26 cellular contexts compared by ENCODE assay signal in genomic region chr21:45638707-45639106, GRCh38. TPM values are rescaled to one million over a fixed set of nuclear protein-coding genes. Genes with fewer than 3 reads are reported as not detected.
DNase-seq lines count a peak whose midpoint lies in the region; ATAC-seq and TF ChIP-seq lines count a peak whose summit lies in the region.
"Had no signal": no experiment of that assay in that cellular context is flagged by ENCODE, and none has a peak within 500 bp of the region (broad histone marks: within the 10 kb centered on the region; RNA-seq: fewer than 3 reads in every experiment).

No MANE protein-coding gene starts in this region.

- H3K36me3 ChIP-seq in osteoblast (ENCODE audit: insufficient read depth, low read length), result no peaks in the 10 kb centered on the region
- H3K36me3 ChIP-seq in body of pancreas (replicated peaks in 1 of 2; ENCODE audit: insufficient read depth in 1 of 2, low read depth in 2 of 2), result no peaks in the 10 kb centered on the region
- no peaks in the 10 kb centered on the region for H3K36me3 ChIP-seq in MG63
- H3K36me3 ChIP-seq: esophagus squamous epithelium, heart right ventricle, right atrium auricular region had no signal

- in situ Hi-C loops in G401 (cut with HindIII; ENCODE audit: low sequenced_read_pairs), result no loop called here

- H3K27me3 Mint-ChIP-seq in T-helper 17 cell, result no peaks in the 10 kb centered on the region
- H3K27me3 Mint-ChIP-seq: natural killer cell treated with Interleukin-12 subunit alpha and Interleukin-12 subunit beta and Interleukin-15 and Interleukin-18, amount 100 ng/mL, for 72 hours had no signal

- TF ChIP-seq POLR2A in body of pancreas (IDR thresholded peaks at IDR 0.05), result no peak

- H3K4me1 ChIP-seq in osteoblast (ENCODE audit: insufficient read depth, low read length) (peaks cover 4% of the 10 kb centered on the region), body of pancreas (no peaks in the 10 kb centered on the region)
- H3K4me1 ChIP-seq: right atrium auricular region had no signal

- peak overlapping the region; percentile 54 for H3K27ac Mint-ChIP-seq in T-helper 17 cell
- H3K27ac Mint-ChIP-seq: activated naive CD4-positive, alpha-beta T cell treated with anti-CD3 and anti-CD28 coated beads for 36 hours; activated T-cell treated with anti-CD3 and anti-CD28 coated beads, Interleukin-2, amount 50 U/mL, for 72 hours; natural killer cell treated with Interleukin-12 subunit alpha and Interleukin-12 subunit beta and Interleukin-15 and Interleukin-18, amount 100 ng/mL, for 72 hours; type B pancreatic cell had no signal

- TF ChIP-seq CTCF in osteoblast (IDR thresholded peaks at IDR 0.05; ENCODE audit: extremely low read depth, low read depth, low read length), result no peak
- no peak for TF ChIP-seq CTCF in body of pancreas (IDR thresholded peaks at IDR 0.05)

- H3K9me3 ChIP-seq in T-helper 17 cell (ENCODE audit: control insufficient read depth, low read length, poor library complexity, severe bottlenecking), result no peaks in the 10 kb centered on the region
- H3K9me3 ChIP-seq in osteoblast (ENCODE audit: low read depth, low read length), result no peaks in the 10 kb centered on the region
- no peaks in the 10 kb centered on the region for H3K9me3 ChIP-seq in body of pancreas
- H3K9me3 ChIP-seq in MG63, result peaks cover 6% of the 10 kb centered on the region
- H3K9me3 ChIP-seq: esophagus squamous epithelium, heart right ventricle, right atrium auricular region had no signal

- H3K4me3 ChIP-seq in osteoblast (ENCODE audit: insufficient read depth, low read length), result no peak overlapping the region
- no peak overlapping the region for H3K4me3 ChIP-seq in body of pancreas
- no peak overlapping the region for H3K4me3 ChIP-seq in MG63
- H3K4me3 ChIP-seq: esophagus squamous epithelium, heart right ventricle, right atrium auricular region had no signal

- H3K79me2 ChIP-seq in osteoblast (ENCODE audit: insufficient read depth, low read length), result no peaks in the 10 kb centered on the region
- H3K79me2 ChIP-seq: parathyroid adenoma had no signal

- intact Hi-C loops in body of pancreas (cut with DNase I), result no loop called here

- no peak overlapping the region for H3K4me3 Mint-ChIP-seq in T-helper 17 cell
- H3K4me3 Mint-ChIP-seq: activated CD4-positive, alpha-beta T cell treated with anti-CD3 and anti-CD28 coated beads, Interleukin-2, amount 10 ng/mL, durations not matched to agents 7 days and 5 days; activated naive CD4-positive, alpha-beta T cell treated with anti-CD3 and anti-CD28 coated beads for 36 hours; activated T-cell treated with anti-CD3 and anti-CD28 coated beads, Interleukin-2, amount 50 U/mL, for 72 hours; natural killer cell treated with Interleukin-12 subunit alpha and Interleukin-12 subunit beta and Interleukin-15 and Interleukin-18, amount 100 ng/mL, for 72 hours; type B pancreatic cell had no signal

- H3K27ac ChIP-seq in osteoblast (ENCODE audit: low read depth, low read length), result no peak overlapping the region
- H3K27ac ChIP-seq in body of pancreas, result no peak overlapping the region
- H3K27ac ChIP-seq: C4-2B, esophagus squamous epithelium, heart right ventricle, parathyroid adenoma, right atrium auricular region had no signal

- peaks cover 14% of the 10 kb centered on the region for H3K27me3 ChIP-seq in osteoblast (ENCODE audit: insufficient read depth, low read length)
- no peaks in the 10 kb centered on the region for H3K27me3 ChIP-seq in body of pancreas
- 0 out of 2 replicates have a peak, but pooled peaks cover 3% of the 10 kb centered on the region for H3K27me3 ChIP-seq in MG63
- H3K27me3 ChIP-seq: right atrium auricular region had no signal

- H3K4me2 ChIP-seq in osteoblast (ENCODE audit: insufficient read depth, low read length), result no peak overlapping the region

- H3K4me1 Mint-ChIP-seq in T-helper 17 cell, result peaks cover 2% of the 10 kb centered on the region

- ATAC-seq in T-helper 17 cell (no peak), HG02852 (IDR thresholded peaks at IDR 0.05; ENCODE audit: unreplicated experiment) (no peak), body of pancreas (no peak)
- ATAC-seq: activated T-cell treated with anti-CD3 and anti-CD28 coated beads, Interleukin-2, amount 50 U/mL, for 72 hours; heart right ventricle; natural killer cell treated with Interleukin-12 subunit alpha and Interleukin-12 subunit beta and Interleukin-15 and Interleukin-18, amount 100 ng/mL, for 72 hours had no signal

- DNase-seq in SHP77 (lab: John Stamatoyannopoulos, UW) (peak; percentile 25 to 48), SHP77 treated with DMSO at 0.1 percent for 48 hours (lab: John Stamatoyannopoulos, UW) (no peak), G401 (ENCODE audit: low spot score) (peak; percentile 51), T-helper 17 cell (no peak), osteoblast (ENCODE audit: insufficient read length, low spot score, missing footprints) (peak; percentile 59), body of pancreas (no peak), MG63 (no peak)
- DNase-seq: activated CD4-positive, alpha-beta T cell treated with anti-CD3 and anti-CD28 coated beads, Interleukin-2, amount 10 ng/mL, durations not matched to agents 7 days and 5 days; activated naive CD4-positive, alpha-beta T cell treated with anti-CD3 and anti-CD28 coated beads for 36 hours; activated T-cell treated with anti-CD3 and anti-CD28 coated beads, Interleukin-2, amount 50 U/mL, for 72 hours; central memory CD4-positive, alpha-beta T cell; dermis blood vessel endothelial cell; esophagus squamous epithelium; foreskin melanocyte; heart right ventricle; Karpas-422; MV-4-11; NCI-H1694 treated with DMSO at 0.1 percent for 48 hours; NCI-H774; stimulated activated CD4-positive, alpha-beta T cell treated with anti-CD3 and anti-CD28 coated beads, Interleukin-2, amount 100 ng/mL, for 48 hours had no signal

- no peak overlapping the region for H2AFZ ChIP-seq in osteoblast (ENCODE audit: low read length)
- H2AFZ ChIP-seq: parathyroid adenoma had no signal

- peaks cover 3% of the 10 kb centered on the region for H4K20me1 ChIP-seq in osteoblast (ENCODE audit: insufficient read depth, low read length)

- 36% methylated on average over 8 of the region's 8 CpGs for whole genome bisulfite sequencing in body of pancreas, 2 donors

- H3K36me3 Mint-ChIP-seq in T-helper 17 cell (ENCODE audit: low read depth), result no peaks in the 10 kb centered on the region
- H3K36me3 Mint-ChIP-seq: natural killer cell treated with Interleukin-12 subunit alpha and Interleukin-12 subunit beta and Interleukin-15 and Interleukin-18, amount 100 ng/mL, for 72 hours; type B pancreatic cell had no signal

RNA-seq across cellular contexts. Expression of gene PCBP3, which starts 4.8 kb away (rescaled TPM):
- 1.7 and 4.0 TPM in 2 replicates for total RNA-seq in G401 (2014; rRNA removed; shearing (Covaris generic))
- 1 to 10 TPM in 1 of 2 donors, under 1 TPM in 1; 0.91 to 4.2 TPM for total RNA-seq in T-helper 17 cell
- total RNA-seq in osteoblast, result 1.1 and 1.2 TPM in 2 replicates
- 1 to 10 TPM; 1.3 to 4.6 TPM for total RNA-seq in body of pancreas
- total RNA-seq in MG63 (2014; rRNA removed; shearing (Covaris generic); ENCODE audit: low replicate concordance), result 0.23 TPM in 1 of 2 replicates, not detected in the other
- total RNA-seq: dermis blood vessel endothelial cell had no signal

Comparison
In these comparisons a context has a peak if more than half of its experiments do, and no peak if none do; other contexts are left out.
1. DNase-seq: peak in SHP77 (2 of 2), G401 (single experiment) and osteoblast (single experiment); none in SHP77 treated with DMSO at 0.1 percent for 48 hours (single experiment), T-helper 17 cell (0 of 3), body of pancreas (0 of 4) and MG63 (single experiment).